Comparison of ENCODE assay signal across 35 cellular contexts in the genomic region with DNA sequence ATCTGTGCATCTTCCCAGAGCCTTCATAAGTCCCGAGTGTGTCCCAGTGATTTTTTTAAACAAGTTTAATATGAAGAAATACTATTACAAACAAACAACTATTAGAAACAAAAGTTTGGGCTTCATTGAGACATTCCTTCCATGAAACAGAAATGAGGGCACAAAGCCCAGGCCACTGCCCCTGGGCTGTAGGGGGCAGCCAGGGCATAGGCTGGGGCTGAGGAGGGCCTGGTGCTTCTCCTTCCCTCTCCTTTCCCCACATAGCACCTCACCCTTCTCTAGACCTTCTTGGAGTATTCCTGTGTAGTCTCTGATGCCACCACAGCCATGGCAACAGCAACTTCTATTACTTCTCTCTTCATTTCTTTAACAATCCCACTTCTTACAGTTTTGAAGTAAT.
"Had no signal": no experiment of that assay in that cellular context is flagged by ENCODE, and none has a peak within 500 bp of the region (broad histone marks: within the 10 kb centered on the region; RNA-seq: fewer than 3 reads in every experiment).

No MANE protein-coding gene starts in this region.

- H3K27ac Mint-ChIP-seq: activated B cell treated with CpG ODN at 0.5 μM for 24 hours; activated CD4-positive, alpha-beta memory T cell treated with anti-CD3 and anti-CD28 coated beads for 36 hours; activated CD4-positive, alpha-beta T cell treated with anti-CD3 and anti-CD28 coated beads, Interleukin-2, amount 10 ng/mL, durations not matched to agents 24 days and 14 days; activated CD8-positive, alpha-beta T cell treated with anti-CD3 and anti-CD28 coated beads for 36 hours; activated naive CD4-positive, alpha-beta T cell treated with anti-CD3 and anti-CD28 coated beads for 36 hours; activated naive CD4-positive, alpha-beta T cell treated with anti-CD3 and anti-CD28 coated beads, Interleukin-2, amount 50 U/mL, for 72 hours; activated naive CD8-positive, alpha-beta T cell treated with anti-CD3 and anti-CD28 coated beads for 36 hours; activated T-cell treated with anti-CD3 and anti-CD28 coated beads, Interleukin-2, amount 50 U/mL, for 72 hours; activated T-helper 1 cell treated with anti-CD3 and anti-CD28 coated beads, Interleukin-12 subunit alpha, Interleukin-12 subunit beta, Interleukin-2, Interleukin-4 antibody, amounts not matched to agents 30 ng/mL and 10 ng/mL and 1 ng/mL, durations not matched to agents 14 hours and 24 hours and 36 hours; activated T-helper 17 cell treated with anti-CD3 and anti-CD28 coated beads, Interleukin-2, amount 50 U/mL, for 72 hours; T-helper 1 cell treated with Interleukin-12 subunit alpha and Interleukin-12 subunit beta and Interleukin-4 antibody, amounts not matched to agents 30 μg/mL and 1 μg/mL, for 36 hours; T-helper 2 cell treated with Interferon-gamma antibody and Interleukin-4, amounts not matched to agents 5 μg/mL and 100 μg/mL, for 36 hours had no signal

- H3K36me3 ChIP-seq: adrenal gland, brain microvascular endothelial cell, breast epithelium had no signal

- H3K4me1 ChIP-seq: adrenal gland, body of pancreas, breast epithelium had no signal

- H3K4me3 ChIP-seq: adrenal gland, body of pancreas, breast epithelium had no signal

- DNase-seq: activated B cell treated with CpG ODN at 0.5 μM for 24 hours; activated CD4-positive, alpha-beta memory T cell treated with anti-CD3 and anti-CD28 coated beads for 36 hours; activated CD4-positive, alpha-beta T cell treated with anti-CD3 and anti-CD28 coated beads for 4 hours; activated CD4-positive, alpha-beta T cell treated with anti-CD3 and anti-CD28 coated beads, Interleukin-2, amount 10 ng/mL, durations not matched to agents 24 days and 14 days; activated CD4-positive, alpha-beta T cell treated with anti-CD3 and anti-CD28 coated beads, Interleukin-2, amount 50 U/mL, for 1 hour; activated CD4-positive, alpha-beta T cell treated with anti-CD3 and anti-CD28 coated beads, Interleukin-2, amount 50 U/mL, for 4 hours; activated CD4-positive, CD25-positive, alpha-beta regulatory T cell treated with anti-CD3 and anti-CD28 coated beads, Interleukin-2, amount 50 U/mL, for 72 hours; activated CD8-positive, alpha-beta memory T cell treated with anti-CD3 and anti-CD28 coated beads, Interleukin-2, amount 50 U/mL, for 4 hours; activated CD8-positive, alpha-beta T cell treated with anti-CD3 and anti-CD28 coated beads for 36 hours; activated effector memory CD4-positive, alpha-beta T cell treated with anti-CD3 and anti-CD28 coated beads, Interleukin-2, amount 50 U/mL, for 16 hours; activated gamma-delta T cell treated with Interleukin-2 at 50 U/mL for 16 hours; activated naive CD4-positive, alpha-beta T cell; activated naive CD4-positive, alpha-beta T cell treated with anti-CD3 and anti-CD28 coated beads for 36 hours; activated naive CD4-positive, alpha-beta T cell treated with anti-CD3 and anti-CD28 coated beads, Interleukin-2, amount 50 U/mL, for 16 hours; activated naive CD8-positive, alpha-beta T cell treated with anti-CD3 and anti-CD28 coated beads for 36 hours; activated T-cell treated with anti-CD3 and anti-CD28 coated beads for 4 hours; activated T-cell treated with anti-CD3 and anti-CD28 coated beads, Interleukin-2, amount 50 U/mL, for 1 hour; activated T-cell treated with anti-CD3 and anti-CD28 coated beads, Interleukin-2, amount 50 U/mL, for 4 hours; activated T-cell treated with anti-CD3 and anti-CD28 coated beads, Interleukin-2, amount 50 U/mL, for 72 hours; amniotic stem cell; aorta; body of pancreas; brain microvascular endothelial cell; central memory CD4-positive, alpha-beta T cell; T-helper 1 cell; T-helper 2 cell; T-helper 9 cell had no signal

- H3K27me3 ChIP-seq: adrenal gland, body of pancreas, brain microvascular endothelial cell, breast epithelium had no signal

- H3K9me3 ChIP-seq: adrenal gland, body of pancreas, breast epithelium had no signal

- H3K27me3 Mint-ChIP-seq: activated B cell treated with CpG ODN at 0.5 μM for 24 hours; activated CD4-positive, alpha-beta memory T cell treated with anti-CD3 and anti-CD28 coated beads for 36 hours; activated CD4-positive, alpha-beta T cell treated with anti-CD3 and anti-CD28 coated beads, Interleukin-2, amount 10 ng/mL, durations not matched to agents 24 days and 14 days; activated CD8-positive, alpha-beta T cell treated with anti-CD3 and anti-CD28 coated beads for 36 hours; activated T-helper 17 cell treated with anti-CD3 and anti-CD28 coated beads, Interleukin-2, amount 50 U/mL, for 72 hours had no signal

- ATAC-seq: activated CD8-positive, alpha-beta T cell treated with anti-CD3 and anti-CD28 coated beads for 36 hours; activated naive CD4-positive, alpha-beta T cell treated with anti-CD3 and anti-CD28 coated beads, Interleukin-2, amount 50 U/mL, for 72 hours; activated T-cell treated with anti-CD3 and anti-CD28 coated beads, Interleukin-2, amount 50 U/mL, for 4 hours; activated T-cell treated with anti-CD3 and anti-CD28 coated beads, Interleukin-2, amount 50 U/mL, for 72 hours; activated T-helper 17 cell treated with anti-CD3 and anti-CD28 coated beads, Interleukin-2, amount 50 U/mL, for 72 hours; body of pancreas had no signal

- H3K9me3 Mint-ChIP-seq: activated CD4-positive, alpha-beta T cell treated with anti-CD3 and anti-CD28 coated beads, Interleukin-2, amount 10 ng/mL, durations not matched to agents 24 days and 14 days; activated CD8-positive, alpha-beta T cell treated with anti-CD3 and anti-CD28 coated beads for 36 hours; activated naive CD4-positive, alpha-beta T cell treated with anti-CD3 and anti-CD28 coated beads for 36 hours; activated naive CD8-positive, alpha-beta T cell treated with anti-CD3 and anti-CD28 coated beads for 36 hours; activated T-cell treated with anti-CD3 and anti-CD28 coated beads, Interleukin-2, amount 50 U/mL, for 4 hours; activated T-cell treated with anti-CD3 and anti-CD28 coated beads, Interleukin-2, amount 50 U/mL, for 72 hours; activated T-helper 1 cell treated with anti-CD3 and anti-CD28 coated beads, Interleukin-12 subunit alpha, Interleukin-12 subunit beta, Interleukin-2, Interleukin-4 antibody, amounts not matched to agents 30 ng/mL and 10 ng/mL and 1 ng/mL, durations not matched to agents 14 hours and 24 hours and 36 hours; T-helper 1 cell treated with Interleukin-12 subunit alpha and Interleukin-12 subunit beta and Interleukin-4 antibody, amounts not matched to agents 30 μg/mL and 1 μg/mL, for 36 hours; T-helper 2 cell treated with Interferon-gamma antibody and Interleukin-4, amounts not matched to agents 5 μg/mL and 100 μg/mL, for 36 hours had no signal

- H3K27ac ChIP-seq: adrenal gland, body of pancreas, brain microvascular endothelial cell, breast epithelium, VCaP had no signal

- H3K4me1 Mint-ChIP-seq: activated B cell treated with CpG ODN at 0.5 μM for 24 hours; activated CD4-positive, alpha-beta T cell treated with anti-CD3 and anti-CD28 coated beads, Interleukin-2, amount 10 ng/mL, durations not matched to agents 24 days and 14 days; activated naive CD8-positive, alpha-beta T cell treated with anti-CD3 and anti-CD28 coated beads for 36 hours; activated T-helper 17 cell treated with anti-CD3 and anti-CD28 coated beads, Interleukin-2, amount 50 U/mL, for 72 hours had no signal

- H3K4me3 Mint-ChIP-seq: activated B cell treated with CpG ODN at 0.5 μM for 24 hours; activated CD4-positive, alpha-beta memory T cell treated with anti-CD3 and anti-CD28 coated beads for 36 hours; activated CD4-positive, alpha-beta T cell treated with anti-CD3 and anti-CD28 coated beads, Interleukin-2, amount 10 ng/mL, durations not matched to agents 24 days and 14 days; activated CD8-positive, alpha-beta T cell treated with anti-CD3 and anti-CD28 coated beads for 36 hours; activated naive CD4-positive, alpha-beta T cell treated with anti-CD3 and anti-CD28 coated beads for 36 hours; activated naive CD8-positive, alpha-beta T cell treated with anti-CD3 and anti-CD28 coated beads for 36 hours; activated T-cell treated with anti-CD3 and anti-CD28 coated beads, Interleukin-2, amount 50 U/mL, for 4 hours; activated T-cell treated with anti-CD3 and anti-CD28 coated beads, Interleukin-2, amount 50 U/mL, for 72 hours; activated T-helper 1 cell treated with anti-CD3 and anti-CD28 coated beads, Interleukin-12 subunit alpha, Interleukin-12 subunit beta, Interleukin-2, Interleukin-4 antibody, amounts not matched to agents 30 ng/mL and 10 ng/mL and 1 ng/mL, durations not matched to agents 14 hours and 24 hours and 36 hours; activated T-helper 17 cell treated with anti-CD3 and anti-CD28 coated beads, Interleukin-2, amount 50 U/mL, for 72 hours; T-helper 1 cell treated with Interleukin-12 subunit alpha and Interleukin-12 subunit beta and Interleukin-4 antibody, amounts not matched to agents 30 μg/mL and 1 μg/mL, for 36 hours; T-helper 2 cell treated with Interferon-gamma antibody and Interleukin-4, amounts not matched to agents 5 μg/mL and 100 μg/mL, for 36 hours had no signal

- H3K36me3 Mint-ChIP-seq: activated CD4-positive, alpha-beta memory T cell treated with anti-CD3 and anti-CD28 coated beads for 36 hours; activated naive CD4-positive, alpha-beta T cell treated with anti-CD3 and anti-CD28 coated beads, Interleukin-2, amount 50 U/mL, for 72 hours; activated naive CD8-positive, alpha-beta T cell treated with anti-CD3 and anti-CD28 coated beads for 36 hours had no signal
